9 cellular contexts compared by ENCODE assay signal in genomic region chr20:51529027-51529749, GRCh38.
A peak's percentile ranks its signal among the peaks of the same experiment; 100 is the strongest.
DNase-seq lines count a peak whose midpoint lies in the region; ATAC-seq lines count a peak whose summit lies in the region.
"Had no signal": no experiment of that assay in that cellular context is flagged by ENCODE, and none has a peak within 500 bp of the region (broad histone marks: within the 10 kb centered on the region; RNA-seq: fewer than 3 reads in every experiment).

No MANE protein-coding gene starts in this region.

- H3K4me1 ChIP-seq in ACC112 (ENCODE audit: control insufficient read depth, insufficient read depth, low read length, unreplicated experiment) (peaks cover 12% of the 10 kb centered on the region), muscle layer of duodenum (ENCODE audit: control insufficient read depth in 1 of 2, insufficient read depth in 2 of 2, low read length in 2 of 2) (peaks cover 0 to 17% of the 10 kb centered on the region in 2 donors)

- H3K27ac Mint-ChIP-seq in activated naive CD4-positive, alpha-beta T cell treated with anti-CD3 and anti-CD28 coated beads, Interleukin-2, amount 10 ng/mL, durations not matched to agents 7 days and 5 days = peak overlapping the region; percentile 71

- H3K4me3 Mint-ChIP-seq in activated naive CD4-positive, alpha-beta T cell treated with anti-CD3 and anti-CD28 coated beads, Interleukin-2, amount 10 ng/mL, durations not matched to agents 7 days and 5 days = peak overlapping the region; percentile 14

- no peaks in the 10 kb centered on the region for H3K9me3 ChIP-seq in muscle layer of duodenum (ENCODE audit: control insufficient read depth in 1 of 2, low read length in 2 of 2)

- H3K36me3 Mint-ChIP-seq in activated naive CD4-positive, alpha-beta T cell treated with anti-CD3 and anti-CD28 coated beads, Interleukin-2, amount 10 ng/mL, durations not matched to agents 7 days and 5 days = peaks cover 40% of the 10 kb centered on the region

- no peaks in the 10 kb centered on the region for H3K27me3 ChIP-seq in ACC112 (ENCODE audit: insufficient read depth, low read length)
- no peaks in the 10 kb centered on the region for H3K27me3 ChIP-seq in muscle layer of duodenum (ENCODE audit: low read depth, low read length)

- H2AFZ ChIP-seq in ACC112 (ENCODE audit: low read length, unreplicated experiment) = peak overlapping the region; percentile 7

- peaks cover 98% of the 10 kb centered on the region for H3K4me1 Mint-ChIP-seq in activated naive CD4-positive, alpha-beta T cell treated with anti-CD3 and anti-CD28 coated beads, Interleukin-2, amount 10 ng/mL, durations not matched to agents 7 days and 5 days

- H3K36me3 ChIP-seq in ACC112 (ENCODE audit: insufficient read depth, low read length) (no peaks in the 10 kb centered on the region), muscle layer of duodenum (ENCODE audit: control insufficient read depth in 1 of 2, insufficient read depth in 2 of 2, low read length in 2 of 2) (no peaks in the 10 kb centered on the region)
- H3K36me3 ChIP-seq: WERI-Rb-1 had no signal

- DNase-seq in HuH-7 (ENCODE audit: low spot score) = peak; percentile 60
- no peak for DNase-seq in activated naive CD4-positive, alpha-beta T cell treated with anti-CD3 and anti-CD28 coated beads, Interleukin-2, amount 10 ng/mL, durations not matched to agents 7 days and 5 days
- DNase-seq in NCI-H1048 (lab: John Stamatoyannopoulos, UW) = no peak
- DNase-seq in effector CD8-positive, alpha-beta T cell (lab: John Stamatoyannopoulos, UW) = no peak
- DNase-seq: WERI-Rb-1 had no signal

- H3K27me3 Mint-ChIP-seq in activated naive CD4-positive, alpha-beta T cell treated with anti-CD3 and anti-CD28 coated beads, Interleukin-2, amount 10 ng/mL, durations not matched to agents 7 days and 5 days = no peaks in the 10 kb centered on the region

- ATAC-seq in GM21367 (IDR thresholded peaks at IDR 0.05; ENCODE audit: unreplicated experiment) = no peak
- no peak for ATAC-seq in HG02938 (IDR thresholded peaks at IDR 0.05; ENCODE audit: unreplicated experiment)

- no peaks in the 10 kb centered on the region for H3K79me2 ChIP-seq in ACC112 (ENCODE audit: control insufficient read depth, insufficient read depth, low read length, unreplicated experiment)

- H3K27ac ChIP-seq in ACC112 (ENCODE audit: low read depth, low read length) = no peak overlapping the region
- peak overlapping the region; percentile 19 for H3K27ac ChIP-seq in muscle layer of duodenum (ENCODE audit: low read length)
- H3K27ac ChIP-seq: WERI-Rb-1 had no signal

- H3K4me3 ChIP-seq in ACC112 (ENCODE audit: low read depth, low read length) = peak overlapping the region; percentile 42
- no peak overlapping the region for H3K4me3 ChIP-seq in muscle layer of duodenum (ENCODE audit: low read depth in 1 of 2, low read length in 2 of 2)

- H3K9me3 Mint-ChIP-seq in activated naive CD4-positive, alpha-beta T cell treated with anti-CD3 and anti-CD28 coated beads, Interleukin-2, amount 10 ng/mL, durations not matched to agents 7 days and 5 days = no peaks in the 10 kb centered on the region

- CTCF ChIA-PET in activated naive CD4-positive, alpha-beta T cell treated with anti-CD3 and anti-CD28 coated beads, Interleukin-2, amount 10 ng/mL, durations not matched to agents 7 days and 5 days (lab: Charles Lee) = interaction anchor here (0.8 to 1.6 kb wide), 3 partner anchors 9 to 68 kb away, joined by 3 to 5 read pairs (median 3); no protein-coding TSS in a partner anchor
